ENCODE assay signal across 9 cellular contexts in the genomic region with DNA sequence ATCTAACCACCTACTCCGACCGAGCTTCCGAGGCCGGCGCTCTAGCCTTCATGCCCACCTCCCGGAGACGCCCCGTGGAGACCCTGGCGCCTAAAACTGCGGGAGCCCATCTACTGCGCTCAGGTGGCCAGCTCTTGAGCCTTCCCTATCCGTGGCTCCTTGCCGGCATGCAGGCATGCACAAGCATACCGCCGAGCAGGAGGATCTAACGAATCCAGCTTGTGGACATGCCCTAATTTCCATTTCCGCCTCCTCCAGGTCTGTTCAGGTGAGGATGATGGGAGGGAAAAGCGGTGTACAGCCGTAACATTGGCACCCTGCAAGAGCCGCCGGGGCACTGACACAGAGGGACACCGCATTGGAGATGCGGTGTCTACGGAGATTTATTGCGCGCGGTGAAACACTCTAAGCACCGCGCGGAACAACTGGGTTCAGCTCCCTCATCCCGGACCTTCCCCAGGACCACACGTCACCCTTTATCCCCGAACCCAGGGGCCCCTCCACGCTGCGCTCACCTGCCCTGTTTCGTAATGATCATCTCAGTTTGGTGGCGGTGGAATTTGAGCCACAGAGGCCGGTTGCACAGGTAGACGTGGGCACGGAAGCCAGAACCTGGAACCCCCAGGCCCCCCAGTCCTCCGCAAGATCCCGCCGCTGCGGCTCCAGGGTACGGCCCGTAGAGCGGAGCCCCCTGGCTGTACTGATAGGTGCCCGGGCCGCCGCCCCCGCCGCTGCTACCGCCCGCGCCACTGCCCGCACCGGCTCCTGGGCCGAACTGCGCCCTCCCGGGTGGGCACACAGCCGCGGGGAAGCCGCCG. TPM values are rescaled to one million over a fixed set of nuclear protein-coding genes. Genes with fewer than 3 reads are reported as not detected.
DNase-seq lines count a peak whose midpoint lies in the region; ATAC-seq, FAIRE-seq and TF ChIP-seq lines count a peak whose summit lies in the region.
"Had no signal": no experiment of that assay in that cellular context is flagged by ENCODE, and none has a peak within 500 bp of the region (broad histone marks: within the 10 kb centered on the region; RNA-seq: fewer than 3 reads in every experiment).

No MANE protein-coding gene starts in this region.

- H3K79me2 ChIP-seq in GM12878 (ENCODE audit: control insufficient read depth, insufficient read depth, low read length) = no peaks in the 10 kb centered on the region

- no peak for TF ChIP-seq EP300 in GM12878 (IDR thresholded peaks at IDR 0.05; ENCODE audit: borderline replicate concordance in 1 of 2, control insufficient read depth in 1 of 2, low read depth in 2 of 2, low read length in 2 of 2)

- H3K4me1 ChIP-seq in HUES48 (ENCODE audit: control insufficient read depth, insufficient read depth, low read length) (peaks cover 65% of the 10 kb centered on the region), GM12878 (ENCODE audit: control insufficient read depth, insufficient read depth, low read length) (no peaks in the 10 kb centered on the region), right lobe of liver (peaks cover 0 to 15% (median 5%) of the 10 kb centered on the region in 4 donors), urinary bladder (ENCODE audit: insufficient read depth) (peaks cover 4% of the 10 kb centered on the region)

- in situ Hi-C loops in GM12878 (cut with MboI) = no loop called here

- H3K9ac ChIP-seq in HUES48 (ENCODE audit: low read depth, low read length) (no peak overlapping the region), GM12878 (ENCODE audit: control insufficient read depth, insufficient read depth, low read length) (no peak overlapping the region)

- no peak for FAIRE-seq in GM12878 (lab: Jason Lieb, UNC)
- FAIRE-seq: TTC549 had no signal

- intact Hi-C loops in GM12878 (cut with micrococcal nuclease; ENCODE audit: unreplicated experiment) = loop anchor here (2.0 to 5.0 kb wide), 3 partner anchors 201 to 416 kb away; no protein-coding TSS in a partner anchor
- intact Hi-C loops in right lobe of liver (cut with DNase I) = no loop called here

- H2AFZ ChIP-seq in GM12878 (ENCODE audit: control insufficient read depth, low read depth, low read length) = no peak overlapping the region; the same call in 1 of the 2 replicates

- WGBS in GM12878 (ENCODE audit: insufficient coverage, insufficient replicate concordance, low lambda C conversion rate, missing lambda C conversion rate) = 33% methylated on average over 56 of the region's 64 CpGs
- 4% methylated on average over 36 of the region's 64 CpGs for WGBS in right lobe of liver (ENCODE audit: insufficient coverage, low coverage, low lambda C conversion rate, missing lambda C conversion rate)
- WGBS in urinary bladder = 1% methylated on average over 64 of the region's 64 CpGs

- DNase-seq in GM12878 (ENCODE audit: low read depth, low spot score) (no peak), right lobe of liver (no peak), hippocampal formation (lab: John Stamatoyannopoulos, UW) (no peak), nucleus accumbens (lab: John Stamatoyannopoulos, UW) (no peak)

- RAD21 ChIA-PET in GM12878 (lab: Charles Lee; ENCODE audit: unreplicated experiment) = interaction anchor here (0.6 to 11.7 kb wide), 25 partner anchors 9 to 755 kb away, joined by 3 to 170 read pairs (median 5); partner anchors contain the start of gene CMC1

- BruUV-seq in GM12878 (replicated peaks; lab: Mats Ljungman, UMichigan) = no TSS peak

- TF ChIP-seq POLR2A in GM12878 (IDR thresholded peaks at IDR 0.05; ENCODE audit: low read depth, low read length) (no peak), right lobe of liver (IDR thresholded peaks at IDR 0.05) (no peak)

- H3K9me3 ChIP-seq in HUES48 (ENCODE audit: control insufficient read depth, insufficient read depth, low read length) (no peaks in the 10 kb centered on the region), GM12878 (replicated peaks; ENCODE audit: control insufficient read depth, insufficient read depth, low read length) (no peaks in the 10 kb centered on the region), right lobe of liver (no peaks in the 10 kb centered on the region)

- H3K27me3 ChIP-seq in HUES48 (ENCODE audit: control insufficient read depth, insufficient read depth, low read length) (peaks cover 100% of the 10 kb centered on the region), GM12878 (replicated peaks in 1 of 2; ENCODE audit: control insufficient read depth in 2 of 2, insufficient read depth in 2 of 2, low read length in 1 of 2) (peaks cover 2 to 14% of the 10 kb centered on the region in 2 experiments), right lobe of liver (peaks cover 6 to 50% of the 10 kb centered on the region in 2 donors)

- POLR2A ChIA-PET in GM12878 (lab: Charles Lee) = interaction anchor here (0.6 to 6.0 kb wide), 20 partner anchors 8 to 677 kb away, joined by 3 to 34 read pairs (median 5); no protein-coding TSS in a partner anchor

- TF ChIP-seq RAD21 in GM12878 (IDR thresholded peaks at IDR 0.05; ENCODE audit: insufficient read depth, low read depth, low read length) = peak; percentile 36; the same call in 1 of the 2 replicates

- H3K36me3 ChIP-seq in HUES48 (ENCODE audit: control insufficient read depth, insufficient read depth, low read length) (no peaks in the 10 kb centered on the region), GM12878 (ENCODE audit: control insufficient read depth in 2 of 2, insufficient read depth in 2 of 2, low read length in 1 of 2) (no peaks in the 10 kb centered on the region), right lobe of liver (no peaks in the 10 kb centered on the region), urinary bladder (ENCODE audit: insufficient read depth) (no peaks in the 10 kb centered on the region)

- ATAC-seq in GM18498 (IDR thresholded peaks at IDR 0.05; ENCODE audit: unreplicated experiment) (peak; percentile 6), GM12878 (peak; percentile 72), right lobe of liver (peak in 3 of 4 donors; percentile 9 to 57 (median 15)), HG02588 (IDR thresholded peaks at IDR 0.05; ENCODE audit: unreplicated experiment) (no peak)

- CTCF ChIA-PET in GM12878 (lab: Yijun Ruan, JAX) = interaction anchor here (0.5 to 7.1 kb wide), 29 partner anchors 9 to 750 kb away, joined by 3 to 122 read pairs (median 4); no protein-coding TSS in a partner anchor

- SMC1A ChIA-PET in GM12878 (lab: Charles Lee; ENCODE audit: uncharacterized antibody, unreplicated experiment) = interaction anchor here (0.7 to 11.7 kb wide), 19 partner anchors 9 to 621 kb away, joined by 3 to 139 read pairs (median 4); no protein-coding TSS in a partner anchor

- no peaks in the 10 kb centered on the region for H4K20me1 ChIP-seq in GM12878 (ENCODE audit: control insufficient read depth, insufficient read depth)

- H3K4me3 ChIP-seq in HUES48 (ENCODE audit: low read depth, low read length) (peak overlapping the region; percentile 54), GM12878 (peak overlapping the region; percentile 32; the same call in 1 of the 2 replicates), right lobe of liver (peak overlapping the region; percentile 25 to 46 (median 32)), urinary bladder (ENCODE audit: low read depth, low read length) (peak overlapping the region; percentile 36)

- TF ChIP-seq CTCF in GM12878 (IDR thresholded peaks at IDR 0.05 in 2 of 3, conservative IDR thresholded peaks at IDR 0.05 in 1 of 3; ENCODE audit: control insufficient read depth in 2 of 3, extremely low read depth in 1 of 3, insufficient read depth in 1 of 3, low read depth in 3 of 3, low read length in 3 of 3) (peak in 1 of 3 experiments; percentile 30; a peak in 2 of 6 replicates), right lobe of liver (IDR thresholded peaks at IDR 0.05) (no peak)

- peak overlapping the region; percentile 56 for H3K27ac ChIP-seq in HUES48 (ENCODE audit: low read depth, low read length)
- H3K27ac ChIP-seq in GM12878 (ENCODE audit: control insufficient read depth, insufficient read depth) = no peak overlapping the region
- H3K27ac ChIP-seq in right lobe of liver = no peak overlapping the region
- no peak overlapping the region for H3K27ac ChIP-seq in urinary bladder (ENCODE audit: low read depth)

- H3K4me2 ChIP-seq in GM12878 (ENCODE audit: control insufficient read depth, insufficient read depth) = peak overlapping the region; percentile 77

TF ChIP-seq in GM12878, 131 proteins besides CTCF, POLR2A, EP300 and RAD21 (continues in another document):
- TF ChIP-seq, protein P1, sequence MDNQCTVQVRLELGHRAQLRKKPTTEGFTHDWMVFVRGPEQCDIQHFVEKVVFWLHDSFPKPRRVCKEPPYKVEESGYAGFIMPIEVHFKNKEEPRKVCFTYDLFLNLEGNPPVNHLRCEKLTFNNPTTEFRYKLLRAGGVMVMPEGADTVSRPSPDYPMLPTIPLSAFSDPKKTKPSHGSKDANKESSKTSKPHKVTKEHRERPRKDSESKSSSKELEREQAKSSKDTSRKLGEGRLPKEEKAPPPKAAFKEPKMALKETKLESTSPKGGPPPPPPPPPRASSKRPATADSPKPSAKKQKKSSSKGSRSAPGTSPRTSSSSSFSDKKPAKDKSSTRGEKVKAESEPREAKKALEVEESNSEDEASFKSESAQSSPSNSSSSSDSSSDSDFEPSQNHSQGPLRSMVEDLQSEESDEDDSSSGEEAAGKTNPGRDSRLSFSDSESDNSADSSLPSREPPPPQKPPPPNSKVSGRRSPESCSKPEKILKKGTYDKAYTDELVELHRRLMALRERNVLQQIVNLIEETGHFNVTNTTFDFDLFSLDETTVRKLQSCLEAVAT (IDR thresholded peaks at IDR 0.05) = peak; percentile 96
- no peak for TF ChIP-seq SUZ12 (IDR thresholded peaks at IDR 0.05; ENCODE audit: unreplicated experiment)
- TF ChIP-seq ATF7 (IDR thresholded peaks at IDR 0.05; ENCODE audit: low read depth) = 0 out of 2 replicates have a peak, but pooled peaks have one; percentile 17

RNA-seq across cellular contexts. Expression of gene EOMES, which starts 1.0 kb away (rescaled TPM):
- 12.8 and 13.0 TPM in 2 replicates for total RNA-seq in GM12878 (2013; cell fraction: nucleolus; rRNA removed)
- 5.3 and 5.5 TPM in 2 replicates for total RNA-seq in GM12878 (2014; rRNA removed)
- total RNA-seq in GM12878 (2014; rRNA removed; fragmentation: Illumina TruSeq; extraction: Trizol) = 3.5 and 4.0 TPM in 2 replicates
- 5.5 and 6.1 TPM in 2 replicates for total RNA-seq in GM12878 (2021)
- not detected for polyA plus RNA-seq in GM12878 (2011; ENCODE audit: low read depth)
- polyA plus RNA-seq in GM12878 (2011; rRNA removed) = 148 and 178 TPM in 2 replicates
- polyA plus RNA-seq in GM12878 (2011; cell fraction: cytosol; rRNA removed) = 91.9 and 94.9 TPM in 2 replicates
- 127 and 131 TPM in 2 replicates for polyA plus RNA-seq in GM12878 (2011; cell fraction: nucleus; rRNA removed)
- polyA plus RNA-seq in GM12878 (2012) = 0.19 and 0.38 TPM in 2 replicates
- 6.6 TPM in 2 replicates for polyA plus RNA-seq in GM12878 (2014; fragmentation: Illumina TruSeq; extraction: Trizol)
- polyA plus RNA-seq in GM12878 (2014; fragmentation: Nextera tagmentation; extraction: Ambion mirVana) = 1 to 10 TPM; 1.5 to 2.8 TPM
- 5.0 and 5.3 TPM in 2 replicates for polyA plus RNA-seq in GM12878 (2014; rRNA removed)
- 1 to 10 TPM; 1.8 to 2.5 TPM for polyA plus RNA-seq in GM12878 (2016; fragmentation: Nextera tagmentation; extraction: Ambion mirVana)
- polyA minus RNA-seq in GM12878 (2011; rRNA and poly(A)+ RNA removed) = 105 and 117 TPM in 2 replicates
- 46.0 and 51.6 TPM in 2 replicates for polyA minus RNA-seq in GM12878 (2011; cell fraction: cytosol; rRNA and poly(A)+ RNA removed)
- polyA minus RNA-seq in GM12878 (2011; cell fraction: nucleus; rRNA and poly(A)+ RNA removed) = 51.7 and 77.5 TPM in 2 replicates
- total RNA-seq in right lobe of liver = 1 to 10 TPM in 1 of 6 experiments, under 1 TPM in 5; 0.11 to 1.0 (median 0.33) TPM
- total RNA-seq in urinary bladder = 0.74 TPM
- 0.10 TPM for polyA plus RNA-seq in urinary bladder
